In genomic region chr1:214551052-214551435, GRCh38 we compare ENCODE assay signal across 8 cellular contexts. TPM values are rescaled to one million over a fixed set of nuclear protein-coding genes. Genes with fewer than 3 reads are reported as not detected.
DNase-seq lines count a peak whose midpoint lies in the region; ATAC-seq and TF ChIP-seq lines count a peak whose summit lies in the region.

No MANE protein-coding gene starts in this region.

- peak overlapping the region; percentile 82 for H3K4me3 ChIP-seq in SJSA1
- H3K4me3 ChIP-seq in esophagus (ENCODE audit: low read depth in 1 of 2, low read length in 2 of 2): peak overlapping the region; percentile 64 to 77
- peak overlapping the region; percentile 71 for H3K4me3 ChIP-seq in neural progenitor cell

- peak overlapping the region; percentile 75 for H3K4me3 Mint-ChIP-seq in activated CD4-positive, alpha-beta T cell treated with anti-CD3 and anti-CD28 coated beads for 36 hours
- H3K4me3 Mint-ChIP-seq in neural progenitor cell: peak overlapping the region; percentile 93

- TF ChIP-seq CTCF in neural progenitor cell (IDR thresholded peaks at IDR 0.05): no peak

- peaks cover 39% of the 10 kb centered on the region for H3F3A ChIP-seq in neural progenitor cell (ENCODE audit: low read depth)

- H3K4me1 ChIP-seq in SJSA1 (replicated peaks) (peaks cover 34% of the 10 kb centered on the region), esophagus (ENCODE audit: control insufficient read depth in 2 of 2, insufficient read depth in 2 of 2, low read length in 1 of 2) (no peaks in the 10 kb centered on the region), neural progenitor cell (peaks cover 45% of the 10 kb centered on the region)

- H3K36me3 ChIP-seq in SJSA1 (peaks cover 38% of the 10 kb centered on the region), esophagus (ENCODE audit: control insufficient read depth in 2 of 2, insufficient read depth in 2 of 2, low read length in 1 of 2) (no peaks in the 10 kb centered on the region), neural progenitor cell (no peaks in the 10 kb centered on the region)

- peak; percentile 40 for DNase-seq in activated CD4-positive, alpha-beta T cell treated with anti-CD3 and anti-CD28 coated beads for 36 hours
- no peak for DNase-seq in activated CD4-positive, alpha-beta T cell treated with anti-CD3 and anti-CD28 coated beads for 1 hour
- no peak for DNase-seq in SJSA1 (ENCODE audit: low read depth in 1 of 2, low spot score in 2 of 2)
- DNase-seq in neural progenitor cell (ENCODE audit: low spot score): peak; percentile 75
- no peak for DNase-seq in iPS-NIHi7 (ENCODE audit: extremely low spot score)
- DNase-seq in SHP77 treated with DMSO at 0.1 percent for 48 hours (lab: John Stamatoyannopoulos, UW): no peak

- peak overlapping the region; percentile 24 for H3K27ac Mint-ChIP-seq in activated CD4-positive, alpha-beta T cell treated with anti-CD3 and anti-CD28 coated beads for 36 hours
- peak overlapping the region; percentile 98 for H3K27ac Mint-ChIP-seq in neural progenitor cell

- peak overlapping the region; percentile 99 for H3K27ac ChIP-seq in SJSA1
- H3K27ac ChIP-seq in esophagus (ENCODE audit: low read depth in 2 of 2, low read length in 1 of 2): peak overlapping the region; percentile 98
- peak overlapping the region; percentile 100 for H3K27ac ChIP-seq in neural progenitor cell

- CTCF ChIA-PET in activated CD4-positive, alpha-beta T cell treated with anti-CD3 and anti-CD28 coated beads for 36 hours (lab: Charles Lee): no interaction called here

- peaks cover 2% of the 10 kb centered on the region for H3K4me1 Mint-ChIP-seq in activated CD4-positive, alpha-beta T cell treated with anti-CD3 and anti-CD28 coated beads for 36 hours
- peaks cover 32% of the 10 kb centered on the region for H3K4me1 Mint-ChIP-seq in neural progenitor cell

- H3K9me3 Mint-ChIP-seq in activated CD4-positive, alpha-beta T cell treated with anti-CD3 and anti-CD28 coated beads for 36 hours (ENCODE audit: low read depth): no peaks in the 10 kb centered on the region
- peaks cover 3% of the 10 kb centered on the region for H3K9me3 Mint-ChIP-seq in neural progenitor cell

- peak overlapping the region; percentile 96 for H3K4me2 ChIP-seq in neural progenitor cell

- H3K79me2 ChIP-seq in neural progenitor cell (ENCODE audit: low read depth): peaks cover 52% of the 10 kb centered on the region

- no peaks in the 10 kb centered on the region for H3K36me3 Mint-ChIP-seq in activated CD4-positive, alpha-beta T cell treated with anti-CD3 and anti-CD28 coated beads for 36 hours (ENCODE audit: low read depth)
- no peaks in the 10 kb centered on the region for H3K36me3 Mint-ChIP-seq in neural progenitor cell

- H4K20me1 ChIP-seq in neural progenitor cell (ENCODE audit: low read depth): peaks cover 34% of the 10 kb centered on the region

- peak; percentile 33 for ATAC-seq in activated CD4-positive, alpha-beta T cell treated with anti-CD3 and anti-CD28 coated beads for 36 hours
- no peak for ATAC-seq in HG03520 (IDR thresholded peaks at IDR 0.05; ENCODE audit: unreplicated experiment)

- H3K27me3 ChIP-seq in SJSA1 (replicated peaks) (no peaks in the 10 kb centered on the region), esophagus (ENCODE audit: control insufficient read depth in 1 of 2, insufficient read depth in 2 of 2, low read length in 2 of 2) (no peaks in the 10 kb centered on the region), neural progenitor cell (no peaks in the 10 kb centered on the region)

- peak overlapping the region; percentile 83 for H3K9ac ChIP-seq in neural progenitor cell

- POLR2A ChIA-PET in activated CD4-positive, alpha-beta T cell treated with anti-CD3 and anti-CD28 coated beads for 36 hours (lab: Charles Lee): no interaction called here

- 1 to 2% methylated on average over 39 to 42 of the region's 42 CpGs for WGBS in esophagus, 2 donors

- H3K9me3 ChIP-seq in SJSA1 (replicated peaks) (no peaks in the 10 kb centered on the region), esophagus (ENCODE audit: control insufficient read depth in 2 of 2, insufficient read depth in 1 of 2, low read depth in 1 of 2, low read length in 1 of 2) (no peaks in the 10 kb centered on the region), neural progenitor cell (ENCODE audit: low read depth) (no peaks in the 10 kb centered on the region)

- H2AFZ ChIP-seq in neural progenitor cell (replicated peaks): peak overlapping the region; percentile 66

- peaks cover 44% of the 10 kb centered on the region for H3K27me3 Mint-ChIP-seq in activated CD4-positive, alpha-beta T cell treated with anti-CD3 and anti-CD28 coated beads for 36 hours
- H3K27me3 Mint-ChIP-seq in neural progenitor cell (ENCODE audit: insufficient read depth, low read depth): peaks cover 9% of the 10 kb centered on the region

- intact Hi-C loops in activated CD4-positive, alpha-beta T cell treated with anti-CD3 and anti-CD28 coated beads for 36 hours (cut with DNase I, micrococcal nuclease): no loop called here

RNA-seq across cellular contexts. Expression of gene PTPN14, which starts 0.4 kb away (rescaled TPM):
- 1 to 10 TPM; 4.1 to 4.3 TPM for total RNA-seq in activated CD4-positive, alpha-beta T cell treated with anti-CD3 and anti-CD28 coated beads for 36 hours
- total RNA-seq in SJSA1 (2014; rRNA removed; shearing (Covaris generic)): 18.8 and 39.1 TPM in 2 replicates
- polyA plus RNA-seq in esophagus: 1 to 10 TPM; 2.4 to 4.1 TPM
- 27.3 and 28.3 TPM in 2 replicates for total RNA-seq in neural progenitor cell (ENCODE audit: low replicate concordance)

RNA-seq across cellular contexts. Expression of gene CENPF, which starts 52.0 kb away (rescaled TPM):
- total RNA-seq in activated CD4-positive, alpha-beta T cell treated with anti-CD3 and anti-CD28 coated beads for 36 hours: 100 to 1,000 TPM; 102 to 107 TPM
- total RNA-seq in SJSA1 (2014; rRNA removed; shearing (Covaris generic)): 182 and 192 TPM in 2 replicates
- polyA plus RNA-seq in esophagus: 10 to 100 TPM in 1 of 2 donors, 1 to 10 TPM in 1; 7.0 to 15.9 TPM
- 213 and 254 TPM in 2 replicates for total RNA-seq in neural progenitor cell (ENCODE audit: low replicate concordance)

Comparison
In these comparisons a context has a peak if more than half of its experiments do, and no peak if none do; other contexts are left out.
1. DNase-seq: peak in activated CD4-positive, alpha-beta T cell treated with anti-CD3 and anti-CD28 coated beads for 36 hours (single experiment) and neural progenitor cell (single experiment); none in activated CD4-positive, alpha-beta T cell treated with anti-CD3 and anti-CD28 coated beads for 1 hour (single experiment), SJSA1 (0 of 2), iPS-NIHi7 (single experiment) and SHP77 treated with DMSO at 0.1 percent for 48 hours (single experiment).
2. Peak in every context shown above with its lines, with median percentiles within 50 percentile points of each other: H3K27ac ChIP-seq and H3K4me3 ChIP-seq.